In the genomic region with DNA sequence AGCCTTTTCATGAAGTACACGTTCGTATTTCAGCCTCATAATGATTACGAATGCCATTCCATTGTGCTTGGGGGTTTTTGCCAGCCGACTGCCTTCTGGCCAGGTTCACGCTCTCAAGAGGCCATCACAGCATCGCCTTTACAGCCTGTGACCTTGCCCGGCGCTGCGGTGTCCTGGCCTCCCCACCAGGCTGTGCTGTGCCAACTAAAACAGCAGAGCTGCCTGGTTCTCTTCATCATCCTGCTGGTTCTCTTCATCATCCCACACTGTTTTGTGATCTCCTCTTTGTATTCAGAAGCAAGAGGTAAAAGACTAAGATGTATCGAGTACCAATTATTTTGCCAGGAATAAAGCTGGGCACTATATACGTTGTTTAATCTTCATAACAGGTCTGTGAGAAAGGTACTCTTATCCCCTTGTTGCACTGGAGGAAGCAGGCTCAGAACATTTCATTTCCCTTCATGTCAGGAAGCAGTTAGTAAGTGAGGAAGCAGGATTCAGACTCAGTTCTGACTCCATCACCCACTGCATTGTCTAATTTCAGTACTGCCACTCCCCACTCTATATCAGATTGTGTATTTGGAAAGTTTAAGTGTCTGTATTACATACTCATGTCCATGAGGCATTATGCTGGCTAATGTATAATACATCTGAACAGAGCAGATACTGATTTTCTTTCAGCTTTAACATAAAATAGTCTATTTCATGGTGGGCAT, we compare ENCODE assay signal across 7 cellular contexts.
DNase-seq lines count a peak whose midpoint lies in the region; ATAC-seq and TF ChIP-seq lines count a peak whose summit lies in the region.

No MANE protein-coding gene starts in this region.

- H3K4me3 ChIP-seq in fibroblast of the aortic adventitia (ENCODE audit: low read depth, low read length) (no peak overlapping the region), smooth muscle cell (no peak overlapping the region)

- no peaks in the 10 kb centered on the region for H3K27me3 ChIP-seq in smooth muscle cell (ENCODE audit: low read depth)

- peaks cover 6% of the 10 kb centered on the region for H3F3A ChIP-seq in smooth muscle cell (ENCODE audit: low read depth)

- H3K79me2 ChIP-seq in smooth muscle cell (ENCODE audit: low read depth), result no peaks in the 10 kb centered on the region

- WGBS in smooth muscle cell (ENCODE audit: low lambda C conversion rate), result 85% methylated on average over 11 of the region's 11 CpGs

- H3K36me3 ChIP-seq in smooth muscle cell (ENCODE audit: low read depth), result no peaks in the 10 kb centered on the region

- no peak overlapping the region for H3K27ac ChIP-seq in smooth muscle cell (ENCODE audit: low read depth)

- ATAC-seq in HG03354 (IDR thresholded peaks at IDR 0.05; ENCODE audit: poor library complexity, severe bottlenecking, unreplicated experiment), result peak; percentile 53
- ATAC-seq in GM18517 (IDR thresholded peaks at IDR 0.05; ENCODE audit: unreplicated experiment), result no peak
- no peak for ATAC-seq in HG02981 (IDR thresholded peaks at IDR 0.05; ENCODE audit: unreplicated experiment)

- H3K9me3 ChIP-seq in smooth muscle cell (replicated peaks; ENCODE audit: low read depth), result no peaks in the 10 kb centered on the region

- H4K20me1 ChIP-seq in smooth muscle cell (ENCODE audit: low read depth), result no peaks in the 10 kb centered on the region

- H3K4me2 ChIP-seq in smooth muscle cell, result no peak overlapping the region

- TF ChIP-seq CTCF in fibroblast of the aortic adventitia (IDR thresholded peaks at IDR 0.05; ENCODE audit: insufficient read depth, low read length) (peak; percentile 60), smooth muscle cell (IDR thresholded peaks at IDR 0.05; ENCODE audit: borderline replicate concordance, insufficient read depth, poor library complexity, severe bottlenecking) (peak; percentile 23)

- peak; percentile 7 to 28 for DNase-seq in activated CD8-positive, alpha-beta memory T cell treated with anti-CD3 and anti-CD28 coated beads for 4 hours (ENCODE audit: low read depth in 2 of 2)
- DNase-seq in fibroblast of the aortic adventitia (ENCODE audit: low read depth), result peak; percentile 22
- DNase-seq in smooth muscle cell (lab: John Stamatoyannopoulos, UW; ENCODE audit: unreplicated experiment), result no peak
- no peak for DNase-seq in NCI-H748 (lab: John Stamatoyannopoulos, UW; ENCODE audit: unreplicated experiment)

- H2AFZ ChIP-seq in smooth muscle cell (ENCODE audit: low read depth), result no peak overlapping the region

- H3K4me1 ChIP-seq in smooth muscle cell (ENCODE audit: low read depth), result no peaks in the 10 kb centered on the region

- H3K9ac ChIP-seq in smooth muscle cell (ENCODE audit: low read depth), result no peak overlapping the region

Comparison
In these comparisons a context has a peak if more than half of its experiments do, and no peak if none do; other contexts are left out.
1. DNase-seq: peak in activated CD8-positive, alpha-beta memory T cell treated with anti-CD3 and anti-CD28 coated beads for 4 hours (2 of 2) and fibroblast of the aortic adventitia (single experiment); none in smooth muscle cell (single experiment) and NCI-H748 (single experiment).